Comparison of ENCODE assay signal across 18 cellular contexts in genomic region chr3:105984837-105985236, GRCh38.
"Had no signal": no experiment of that assay in that cellular context is flagged by ENCODE, and none has a peak within 500 bp of the region (broad histone marks: within the 10 kb centered on the region; RNA-seq: fewer than 3 reads in every experiment).

No MANE protein-coding gene starts in this region.

- H3K27me3 ChIP-seq: adrenal gland, cardiac muscle cell, dorsolateral prefrontal cortex, foreskin keratinocyte, left lung, thyroid gland had no signal

- H3K9me3 ChIP-seq: adrenal gland, thyroid gland had no signal

- H3K4me1 ChIP-seq: adrenal gland, foreskin keratinocyte, left lung, thyroid gland had no signal

- H3K27ac ChIP-seq: adrenal gland, cardiac muscle cell, dorsolateral prefrontal cortex, epithelial cell of prostate, foreskin keratinocyte, left lung, thyroid gland, WERI-Rb-1 had no signal

- H3K4me3 ChIP-seq: adrenal gland, cardiac muscle cell, dorsolateral prefrontal cortex, left lung, thyroid gland had no signal

- H3K36me3 ChIP-seq: adrenal gland, cardiac muscle cell, left lung, thyroid gland, WERI-Rb-1 had no signal

- DNase-seq: activated CD4-positive, alpha-beta T cell treated with anti-CD3 and anti-CD28 coated beads, Interleukin-2, amount 50 U/mL, for 48 hours; activated gamma-delta T cell treated with Interleukin-2 at 50 U/mL for 16 hours; activated T-cell treated with anti-CD3 and anti-CD28 coated beads for 4 hours; adrenal gland; dorsolateral prefrontal cortex; endodermal cell; foreskin keratinocyte; glutamatergic neuron; left lung; midbrain; retina; stimulated activated naive B cell treated with anti-CD40 and anti-IgM and Interleukin-4, amounts not matched to agents 10 μg/mL and 1 μg/mL and 100 μg/mL, for 72 hours; thyroid gland; WERI-Rb-1 had no signal

- ATAC-seq: activated naive CD4-positive, alpha-beta T cell treated with anti-CD3 and anti-CD28 coated beads, Interleukin-2, amount 50 U/mL, for 72 hours; foreskin keratinocyte; left lung; stimulated activated naive B cell treated with anti-CD40 and anti-IgM and Interleukin-4, amounts not matched to agents 10 μg/mL and 1 μg/mL and 100 μg/mL, for 72 hours had no signal

- FAIRE-seq: urothelium cell line had no signal
